Comparison of ENCODE assay signal across 8 cellular contexts in the genomic region with DNA sequence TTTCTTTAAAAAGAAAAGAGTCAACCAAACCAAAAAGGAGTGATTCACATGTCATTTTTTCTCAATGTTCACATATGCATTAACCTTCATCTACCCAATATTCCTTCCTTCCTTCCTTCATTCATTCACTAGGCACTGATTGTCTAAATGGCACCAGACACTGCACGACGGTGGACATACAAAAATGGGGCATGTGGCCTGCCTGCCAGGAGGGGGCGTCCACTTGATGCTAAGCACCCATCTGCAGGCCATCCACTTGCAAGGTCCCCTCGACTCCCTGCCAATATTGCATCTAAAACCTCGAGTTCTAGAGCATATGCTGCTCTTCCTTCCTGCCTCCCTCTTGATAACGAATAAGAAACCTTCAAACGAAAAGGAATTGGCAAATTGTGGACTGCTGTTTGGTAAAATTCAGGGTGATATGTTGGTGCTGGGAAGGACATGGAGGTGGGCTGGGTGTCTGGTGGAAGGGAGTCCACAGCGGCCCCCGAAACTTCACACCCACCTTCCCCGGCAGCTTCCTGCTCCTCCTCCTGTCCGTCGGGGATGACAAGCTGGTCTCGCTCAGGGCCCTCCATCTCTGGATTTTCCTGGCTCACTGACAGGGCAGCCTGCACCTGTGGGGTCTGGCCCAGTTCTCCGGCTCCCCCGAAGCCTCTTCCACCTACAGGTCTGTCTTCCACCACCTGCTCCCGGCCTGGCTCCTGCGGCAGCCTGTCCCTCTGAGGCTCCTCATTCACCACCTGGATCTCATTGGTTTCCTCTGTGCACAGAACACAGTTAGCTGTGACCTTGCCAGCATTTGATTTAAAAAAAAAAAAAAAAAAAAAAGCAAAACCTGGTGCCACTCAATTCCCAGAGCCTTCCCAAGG.
DNase-seq lines count a peak whose midpoint lies in the region; ATAC-seq and TF ChIP-seq lines count a peak whose summit lies in the region.

No MANE protein-coding gene starts in this region.

- H3K4me3 ChIP-seq in choroid plexus epithelial cell (ENCODE audit: low read depth, low read length), result no peak overlapping the region

- DNase-seq in AG20443 (ENCODE audit: low spot score) (peak; percentile 38), NCI-H345 treated with DMSO at 0.1 percent for 48 hours (lab: John Stamatoyannopoulos, UW; ENCODE audit: unreplicated experiment) (peak; percentile 30), choroid plexus epithelial cell (ENCODE audit: low read depth) (peak; percentile 74), renal cortical epithelial cell (ENCODE audit: low read depth) (peak; percentile 54), NCI-H1105 treated with DMSO at 0.1 percent for 48 hours (lab: John Stamatoyannopoulos, UW) (no peak)
- no peak for DNase-seq in effector CD8-positive, alpha-beta T cell (lab: John Stamatoyannopoulos, UW)

- peak; percentile 50 for ATAC-seq in GM18511 (IDR thresholded peaks at IDR 0.05; ENCODE audit: unreplicated experiment)
- ATAC-seq in GM21423 (IDR thresholded peaks at IDR 0.05; ENCODE audit: unreplicated experiment), result no peak

- TF ChIP-seq CTCF in choroid plexus epithelial cell (conservative IDR thresholded peaks at IDR 0.05; ENCODE audit: low read depth, low read length), result peak; percentile 77

Comparison
In these comparisons a context has a peak if more than half of its experiments do, and no peak if none do; other contexts are left out.
1. DNase-seq: peak in AG20443 (single experiment), NCI-H345 treated with DMSO at 0.1 percent for 48 hours (single experiment), choroid plexus epithelial cell (single experiment) and renal cortical epithelial cell (single experiment); none in effector CD8-positive, alpha-beta T cell (single experiment) and NCI-H1105 treated with DMSO at 0.1 percent for 48 hours (single experiment).